In the genomic region with DNA sequence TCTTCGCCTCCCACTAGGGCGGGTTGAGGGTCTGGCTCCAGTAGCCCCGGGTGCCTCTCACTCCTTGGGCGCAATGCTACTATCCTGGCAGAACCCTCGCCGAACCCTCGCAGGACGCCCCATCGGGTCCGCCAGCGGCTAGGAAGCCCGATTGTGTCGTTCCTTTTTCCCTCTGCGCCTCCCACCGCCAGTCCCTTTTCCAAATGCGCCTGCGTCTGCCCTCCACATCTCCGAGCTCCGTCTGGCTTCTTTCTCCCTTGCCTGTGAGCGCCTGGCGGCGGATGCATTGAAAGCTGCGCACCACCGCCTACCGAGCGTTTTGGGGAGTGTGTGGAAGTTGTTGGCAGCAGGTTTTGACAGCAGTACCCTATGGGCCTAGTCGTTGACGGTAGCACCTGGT, we compare ENCODE assay signal across 9 cellular contexts. TPM values are rescaled to one million over a fixed set of nuclear protein-coding genes. Genes with fewer than 3 reads are reported as not detected.
A peak's percentile ranks its signal among the peaks of the same experiment; 100 is the strongest.
DNase-seq lines count a peak whose midpoint lies in the region; ATAC-seq, FAIRE-seq and TF ChIP-seq lines count a peak whose summit lies in the region.
"Had no signal": no experiment of that assay in that cellular context is flagged by ENCODE, and none has a peak within 500 bp of the region (broad histone marks: within the 10 kb centered on the region; RNA-seq: fewer than 3 reads in every experiment).

No MANE protein-coding gene starts in this region.

- H3K27me3 ChIP-seq in duodenal mucosa (ENCODE audit: control insufficient read depth in 1 of 2, insufficient read depth in 2 of 2, low read length in 2 of 2) (no peaks in the 10 kb centered on the region), subcutaneous abdominal adipose tissue (ENCODE audit: control insufficient read depth in 5 of 5, insufficient read depth in 4 of 5, low read length in 5 of 5) (peaks cover 0 to 16% (median 0%) of the 10 kb centered on the region in 5 donors)

- peak overlapping the region in 1 of 2 donors; percentile 32 for H3K9ac ChIP-seq in duodenal mucosa (ENCODE audit: low read depth in 1 of 2, low read length in 2 of 2)
- H3K9ac ChIP-seq in subcutaneous abdominal adipose tissue (ENCODE audit: low read length in 5 of 5): no peak overlapping the region

- DNase-seq in LHCN-M2 (ENCODE audit: low read depth): peak; percentile 74
- peak; percentile 87 for DNase-seq in left kidney (ENCODE audit: low read depth, low spot score)
- DNase-seq in GM12892 (ENCODE audit: insufficient read length): no peak
- no peak for DNase-seq in stimulated activated naive CD4-positive, alpha-beta T cell (lab: John Stamatoyannopoulos, UW)
- no peak for DNase-seq in T-helper 9 cell
- DNase-seq: NK-92 treated with Interleukin-12 subunit alpha and Interleukin-12 subunit beta, amount 100 ng/mL, for 24 hours had no signal

- H3K4me1 ChIP-seq in duodenal mucosa (ENCODE audit: control insufficient read depth in 1 of 2, insufficient read depth in 2 of 2, low read length in 2 of 2): no peaks in the 10 kb centered on the region
- H3K4me1 ChIP-seq in subcutaneous abdominal adipose tissue (ENCODE audit: control insufficient read depth in 5 of 5, insufficient read depth in 5 of 5, low read length in 5 of 5): peaks cover 0 to 14% (median 8%) of the 10 kb centered on the region in 5 donors

- TF ChIP-seq POLR2A in GM12892 (IDR thresholded peaks at IDR 0.05; ENCODE audit: low read depth, low read length): no peak

- H3K9me3 ChIP-seq in duodenal mucosa (ENCODE audit: control insufficient read depth in 1 of 2, low read length in 2 of 2) (no peaks in the 10 kb centered on the region), subcutaneous abdominal adipose tissue (ENCODE audit: control insufficient read depth in 5 of 5, low read length in 5 of 5) (peaks cover 0 to 6% (median 5%) of the 10 kb centered on the region in 5 donors)

- H3K4me3 ChIP-seq in duodenal mucosa (ENCODE audit: low read depth in 1 of 2, low read length in 2 of 2): peak overlapping the region; percentile 30 to 55
- peak overlapping the region in 3 of 5 donors; percentile 40 to 61 (median 48) for H3K4me3 ChIP-seq in subcutaneous abdominal adipose tissue (ENCODE audit: low read depth in 1 of 5, low read length in 5 of 5)

- H3K27ac ChIP-seq in duodenal mucosa (ENCODE audit: low read depth, low read length) (no peak overlapping the region), subcutaneous abdominal adipose tissue (ENCODE audit: low read depth, low read length) (no peak overlapping the region)

- H3K36me3 ChIP-seq in duodenal mucosa (ENCODE audit: control insufficient read depth in 1 of 2, insufficient read depth in 2 of 2, low read length in 2 of 2) (no peaks in the 10 kb centered on the region), subcutaneous abdominal adipose tissue (ENCODE audit: control insufficient read depth in 5 of 5, insufficient read depth in 5 of 5, low read length in 5 of 5) (peaks cover 0 to 5% (median 4%) of the 10 kb centered on the region in 5 donors)

- no peak for ATAC-seq in GM18858 (IDR thresholded peaks at IDR 0.05; ENCODE audit: unreplicated experiment)

- no peak for FAIRE-seq in GM12892 (lab: Jason Lieb, UNC)

RNA-seq across cellular contexts. Expression of gene DIRAS3, which starts 1.0 kb away (rescaled TPM):
- 16.2 and 25.7 TPM in 2 replicates for total RNA-seq in LHCN-M2 (2014; rRNA removed)
- polyA plus RNA-seq in LHCN-M2 (2012): 0.68 TPM
- not detected for polyA plus RNA-seq in GM12892 (2012; ENCODE audit: missing spikeins)

Comparison
In these comparisons a context has a peak if more than half of its experiments do, and no peak if none do; other contexts are left out.
1. DNase-seq: peak in LHCN-M2 (single experiment) and left kidney (single experiment); none in GM12892 (single experiment), stimulated activated naive CD4-positive, alpha-beta T cell (0 of 6) and T-helper 9 cell (single experiment).